ENCODE assay signal across 7 cellular contexts in genomic region chr11:128422576-128423370, GRCh38.
A peak's percentile ranks its signal among the peaks of the same experiment; 100 is the strongest.
DNase-seq lines count a peak whose midpoint lies in the region; ATAC-seq and TF ChIP-seq lines count a peak whose summit lies in the region.

No MANE protein-coding gene starts in this region.

- H3K4me1 ChIP-seq in endodermal cell (ENCODE audit: control insufficient read depth, insufficient read depth, low read length), result peaks cover 5% of the 10 kb centered on the region
- no peaks in the 10 kb centered on the region for H3K4me1 ChIP-seq in breast epithelium

- H3K4me3 Mint-ChIP-seq in IgD-negative memory B cell (peak overlapping the region in 2 of 4 donors; percentile 30 to 80), endodermal cell (no peak overlapping the region)

- ATAC-seq in HG03045 (IDR thresholded peaks at IDR 0.05; ENCODE audit: unreplicated experiment), result no peak

- H3K27me3 ChIP-seq in endodermal cell (ENCODE audit: control insufficient read depth, insufficient read depth, low read length, poor library complexity, severe bottlenecking) (no peaks in the 10 kb centered on the region), breast epithelium (no peaks in the 10 kb centered on the region)

- H3K9ac ChIP-seq in endodermal cell (ENCODE audit: extremely low read depth, low read length, poor library complexity, severe bottlenecking), result no peak overlapping the region

- intact Hi-C loops in breast epithelium (cut with DNase I; ENCODE audit: low total_unique reads), result no loop called here

- H3K9me3 Mint-ChIP-seq in IgD-negative memory B cell (no peaks in the 10 kb centered on the region), endodermal cell (no peaks in the 10 kb centered on the region)

- H3K27ac ChIP-seq in endodermal cell (ENCODE audit: low read depth, low read length) (no peak overlapping the region), breast epithelium (no peak overlapping the region)

- peaks cover 14 to 20% (median 19%) of the 10 kb centered on the region in 3 donors for H3K4me1 Mint-ChIP-seq in IgD-negative memory B cell
- peaks cover 8% of the 10 kb centered on the region for H3K4me1 Mint-ChIP-seq in endodermal cell

- TF ChIP-seq POLR2A in breast epithelium (IDR thresholded peaks at IDR 0.05), result no peak

- WGBS in endodermal cell (ENCODE audit: insufficient coverage in 1 of 2, insufficient read length in 1 of 2), 2 experiments, result 92 to 95% methylated on average over 7 to 16 of the region's 16 CpGs

- H3K36me3 Mint-ChIP-seq in IgD-negative memory B cell, result peaks cover 1% of the 10 kb centered on the region
- no peaks in the 10 kb centered on the region for H3K36me3 Mint-ChIP-seq in endodermal cell (ENCODE audit: low read depth)

- H3K27me3 Mint-ChIP-seq in IgD-negative memory B cell (peaks cover 2% of the 10 kb centered on the region), endodermal cell (ENCODE audit: insufficient read depth) (no peaks in the 10 kb centered on the region)

- H3K36me3 ChIP-seq in endodermal cell (ENCODE audit: control insufficient read depth, insufficient read depth, low read length), result no peaks in the 10 kb centered on the region
- no peaks in the 10 kb centered on the region for H3K36me3 ChIP-seq in breast epithelium

- TF ChIP-seq CTCF in endodermal cell (conservative IDR thresholded peaks at IDR 0.05) (no peak), breast epithelium (IDR thresholded peaks at IDR 0.05) (no peak)

- peak; percentile 87 for DNase-seq in activated CD4-positive, alpha-beta T cell treated with anti-CD3 and anti-CD28 coated beads for 24 hours (ENCODE audit: low read depth in 2 of 2)
- peak; percentile 61 for DNase-seq in endodermal cell
- peak; percentile 57 to 85 (median 85) for DNase-seq in stimulated activated CD4-positive, alpha-beta T cell treated with anti-CD3 and anti-CD28 coated beads, TNF-alpha, amount 100 ng/mL, for 4 hours (ENCODE audit: low read depth in 3 of 3)
- no peak for DNase-seq in ecto neural progenitor cell (ENCODE audit: low spot score)
- DNase-seq in breast epithelium (ENCODE audit: low spot score in 2 of 2), result no peak

- H3K4me3 ChIP-seq in endodermal cell (ENCODE audit: low read length), result no peak overlapping the region
- H3K4me3 ChIP-seq in breast epithelium, result no peak overlapping the region

- H3K27ac Mint-ChIP-seq in IgD-negative memory B cell (peak overlapping the region in 2 of 3 donors; percentile 46 to 93), endodermal cell (no peak overlapping the region)

- H3K9me3 ChIP-seq in endodermal cell (ENCODE audit: control insufficient read depth, low read length), result no peaks in the 10 kb centered on the region
- H3K9me3 ChIP-seq in breast epithelium, result no peaks in the 10 kb centered on the region

Comparison
In these comparisons a context has a peak if more than half of its experiments do, and no peak if none do; other contexts are left out.
1. DNase-seq: peak in activated CD4-positive, alpha-beta T cell treated with anti-CD3 and anti-CD28 coated beads for 24 hours (2 of 2), endodermal cell (single experiment) and stimulated activated CD4-positive, alpha-beta T cell treated with anti-CD3 and anti-CD28 coated beads, TNF-alpha, amount 100 ng/mL, for 4 hours (3 of 3); none in ecto neural progenitor cell (single experiment) and breast epithelium (0 of 2).